ENCODE assay signal across 33 cellular contexts in the genomic region with DNA sequence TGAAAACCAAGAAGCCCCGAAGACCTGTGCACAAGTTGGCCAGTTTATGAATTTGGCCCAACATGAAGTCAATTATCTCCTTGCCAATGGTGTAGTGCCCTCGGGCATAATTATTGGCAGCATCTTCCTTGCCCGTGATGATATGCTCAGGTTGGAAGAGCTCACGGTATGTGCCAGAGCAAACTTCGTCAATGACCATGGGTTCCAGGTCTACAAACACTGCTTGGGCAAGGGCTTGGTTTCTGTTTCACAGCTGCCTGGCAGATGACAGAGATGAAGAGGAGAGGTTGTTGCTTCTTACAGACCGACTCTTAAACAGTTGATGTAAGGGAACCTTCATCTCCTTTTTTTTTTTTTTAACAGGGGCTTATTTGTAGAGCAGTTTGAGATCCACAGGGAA.
"Had no signal": no experiment of that assay in that cellular context is flagged by ENCODE, and none has a peak within 500 bp of the region (broad histone marks: within the 10 kb centered on the region; RNA-seq: fewer than 3 reads in every experiment).

No MANE protein-coding gene starts in this region.

- H3K4me1 ChIP-seq: adrenal gland, ascending aorta had no signal

- ATAC-seq: activated CD8-positive, alpha-beta T cell treated with anti-CD3 and anti-CD28 coated beads for 36 hours; activated naive CD4-positive, alpha-beta T cell treated with anti-CD3 and anti-CD28 coated beads, Interleukin-2, amount 50 U/mL, for 72 hours; activated T-cell treated with anti-CD3 and anti-CD28 coated beads, Interleukin-2, amount 50 U/mL, for 4 hours; activated T-cell treated with anti-CD3 and anti-CD28 coated beads, Interleukin-2, amount 50 U/mL, for 72 hours; activated T-helper 17 cell treated with anti-CD3 and anti-CD28 coated beads, Interleukin-2, amount 50 U/mL, for 72 hours had no signal

- H3K9me3 ChIP-seq: adrenal gland, ascending aorta had no signal

- FAIRE-seq: bronchial epithelial cell, TTC549 had no signal

- H3K27ac ChIP-seq: adrenal gland, ascending aorta, cardiac muscle cell, VCaP had no signal

- DNase-seq: activated B cell treated with CpG ODN at 0.5 μM for 24 hours; activated CD4-positive, alpha-beta memory T cell treated with anti-CD3 and anti-CD28 coated beads for 36 hours; activated CD4-positive, alpha-beta T cell treated with anti-CD3 and anti-CD28 coated beads for 4 hours; activated CD4-positive, alpha-beta T cell treated with anti-CD3 and anti-CD28 coated beads, Interleukin-2, amount 10 ng/mL, durations not matched to agents 24 days and 14 days; activated CD4-positive, alpha-beta T cell treated with anti-CD3 and anti-CD28 coated beads, Interleukin-2, amount 50 U/mL, for 1 hour; activated CD4-positive, alpha-beta T cell treated with anti-CD3 and anti-CD28 coated beads, Interleukin-2, amount 50 U/mL, for 4 hours; activated CD4-positive, CD25-positive, alpha-beta regulatory T cell treated with anti-CD3 and anti-CD28 coated beads, Interleukin-2, amount 50 U/mL, for 72 hours; activated CD8-positive, alpha-beta memory T cell treated with anti-CD3 and anti-CD28 coated beads, Interleukin-2, amount 50 U/mL, for 4 hours; activated CD8-positive, alpha-beta T cell treated with anti-CD3 and anti-CD28 coated beads for 36 hours; activated effector memory CD4-positive, alpha-beta T cell treated with anti-CD3 and anti-CD28 coated beads, Interleukin-2, amount 50 U/mL, for 16 hours; activated gamma-delta T cell treated with Interleukin-2 at 50 U/mL for 16 hours; activated naive CD4-positive, alpha-beta T cell; activated naive CD4-positive, alpha-beta T cell treated with anti-CD3 and anti-CD28 coated beads for 36 hours; activated naive CD4-positive, alpha-beta T cell treated with anti-CD3 and anti-CD28 coated beads, Interleukin-2, amount 50 U/mL, for 16 hours; activated naive CD8-positive, alpha-beta T cell treated with anti-CD3 and anti-CD28 coated beads for 36 hours; activated T-cell treated with anti-CD3 and anti-CD28 coated beads for 4 hours; activated T-cell treated with anti-CD3 and anti-CD28 coated beads, Interleukin-2, amount 50 U/mL, for 1 hour; activated T-cell treated with anti-CD3 and anti-CD28 coated beads, Interleukin-2, amount 50 U/mL, for 4 hours; activated T-cell treated with anti-CD3 and anti-CD28 coated beads, Interleukin-2, amount 50 U/mL, for 72 hours; adrenal gland; amniotic stem cell; caudate nucleus; cerebellar nuclear complex; T-helper 1 cell; T-helper 2 cell; T-helper 9 cell had no signal

- H3K4me3 ChIP-seq: adrenal gland, ascending aorta, cardiac muscle cell had no signal
